ENCODE assay signal across 1 cellular context in the genomic region with DNA sequence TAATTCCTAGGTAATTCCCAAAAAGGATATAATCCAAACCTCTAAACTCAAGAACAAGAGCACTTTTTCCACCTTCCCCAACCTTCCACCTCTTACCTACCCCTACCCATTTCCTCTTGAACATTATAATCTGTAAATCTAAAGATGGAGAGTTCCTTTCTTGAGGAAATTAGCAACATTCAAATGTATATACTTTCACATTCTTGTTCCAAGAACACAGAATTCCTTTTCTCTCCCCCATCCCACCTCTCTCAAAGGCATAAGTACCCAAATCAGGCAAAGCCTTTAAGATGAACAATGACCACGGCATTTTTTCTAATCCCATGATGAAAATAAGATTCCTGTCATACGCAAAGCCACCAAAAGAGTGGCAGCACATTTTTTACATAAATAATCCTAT.
TF ChIP-seq lines count a peak whose summit lies in the region.

No MANE protein-coding gene starts in this region.

TF ChIP-seq in H1, 55 proteins besides CTCF, POLR2A, EP300 and RAD21:
- TF ChIP-seq TBP (IDR thresholded peaks at IDR 0.05; ENCODE audit: low read depth, low read length) (peak; percentile 59), TAF7 (optimal IDR thresholded peaks at IDR 0.05; ENCODE audit: borderline replicate concordance, low read depth, low read length) (peak; percentile 40), KDM4A (IDR thresholded peaks at IDR 0.05; ENCODE audit: low read depth, low read length, severe bottlenecking) (no peak), GABPA (IDR thresholded peaks at IDR 0.05; ENCODE audit: borderline replicate concordance, insufficient read depth, low read length) (no peak), ASH2L (IDR thresholded peaks at IDR 0.05; ENCODE audit: low read length) (no peak), BCL11A (IDR thresholded peaks at IDR 0.05; ENCODE audit: low read depth in 2 of 2, low read length in 2 of 2) (no peak), EZH2 (IDR thresholded peaks at IDR 0.05; ENCODE audit: low read depth, low read length, severe bottlenecking) (no peak), TCF12 (IDR thresholded peaks at IDR 0.05; ENCODE audit: low read depth, low read length) (no peak), SRF (IDR thresholded peaks at IDR 0.05; ENCODE audit: low read depth, low read length) (peak; percentile 34; the same call in 1 of the 2 replicates), SP4 (IDR thresholded peaks at IDR 0.05; ENCODE audit: low read length) (no peak), TAF1 (IDR thresholded peaks at IDR 0.05; ENCODE audit: low read depth, low read length) (0 out of 2 replicates have a peak, but pooled peaks have one; percentile 27), CHD1 (IDR thresholded peaks at IDR 0.05; ENCODE audit: low read depth, low read length) (no peak), CTBP2 (IDR thresholded peaks at IDR 0.05; ENCODE audit: borderline replicate concordance, insufficient read depth, insufficient read length, low read length) (no peak), NANOG (IDR thresholded peaks at IDR 0.05; ENCODE audit: insufficient read depth, low read depth, low read length, poor library complexity, severe bottlenecking) (peak; percentile 32), JUND (IDR thresholded peaks at IDR 0.05; ENCODE audit: low read length) (no peak), EGR1 (IDR thresholded peaks at IDR 0.05; ENCODE audit: borderline replicate concordance, low read depth, low read length) (no peak), POLR2AphosphoS5 (IDR thresholded peaks at IDR 0.05; ENCODE audit: low read depth, low read length) (peak; percentile 44; the same call in 1 of the 2 replicates), PHF8 (conservative IDR thresholded peaks at IDR 0.05; ENCODE audit: low read depth, low read length) (no peak), KDM1A (IDR thresholded peaks at IDR 0.05; ENCODE audit: borderline replicate concordance, low read length) (no peak), HDAC6 (IDR thresholded peaks at IDR 0.05; ENCODE audit: low read depth, low read length) (no peak), SAP30 (IDR thresholded peaks at IDR 0.05; ENCODE audit: insufficient read depth, insufficient replicate concordance, low read length) (no peak), SUZ12 (IDR thresholded peaks at IDR 0.05; ENCODE audit: low read length) (no peak), ZNF274 (IDR thresholded peaks at IDR 0.05; ENCODE audit: borderline replicate concordance, extremely low read depth, low read length) (no peak), CREB1 (IDR thresholded peaks at IDR 0.05) (no peak), JUN (IDR thresholded peaks at IDR 0.05; ENCODE audit: low read depth, low read length) (no peak), RNF2 (IDR thresholded peaks at IDR 0.05; ENCODE audit: borderline replicate concordance, low read depth, low read length, missing control alignments, poor library complexity, severe bottlenecking) (no peak), SIN3A (conservative IDR thresholded peaks at IDR 0.05 in 1 of 2, IDR thresholded peaks at IDR 0.05 in 1 of 2; ENCODE audit: low read depth in 1 of 2, low read length in 2 of 2) (no peak), SP1 (IDR thresholded peaks at IDR 0.05; ENCODE audit: low read depth, low read length) (peak; percentile 60; the same call in 1 of the 2 replicates), RBBP5 (IDR thresholded peaks at IDR 0.05; ENCODE audit: borderline replicate concordance, low read depth, low read length) (no peak; the same call in 1 of the 2 replicates), FOSL1 (IDR thresholded peaks at IDR 0.05; ENCODE audit: insufficient read depth, low read depth, low read length) (no peak), NRF1 (IDR thresholded peaks at IDR 0.05; ENCODE audit: low read depth, low read length) (no peak), CHD2 (IDR thresholded peaks at IDR 0.05; ENCODE audit: low read length) (no peak), RFX5 (IDR thresholded peaks at IDR 0.05; ENCODE audit: borderline replicate concordance, low read depth, low read length) (no peak), CBX5 (IDR thresholded peaks at IDR 0.05; ENCODE audit: low read depth, low read length) (no peak), BACH1 (IDR thresholded peaks at IDR 0.05; ENCODE audit: low read length) (no peak), CBX8 (IDR thresholded peaks at IDR 0.05; ENCODE audit: borderline replicate concordance, low read depth, low read length) (no peak), YY1 (IDR thresholded peaks at IDR 0.05; ENCODE audit: low read depth, low read length) (no peak), MAFK (IDR thresholded peaks at IDR 0.05; ENCODE audit: low read depth, low read length) (no peak), CEBPB (IDR thresholded peaks at IDR 0.05; ENCODE audit: low read depth, low read length) (no peak), RXRA (IDR thresholded peaks at IDR 0.05; ENCODE audit: insufficient read depth, low read depth, low read length) (no peak), SP2 (IDR thresholded peaks at IDR 0.05; ENCODE audit: low read length) (no peak), SIX5 (IDR thresholded peaks at IDR 0.05; ENCODE audit: low read depth, low read length) (no peak), KDM5A (IDR thresholded peaks at IDR 0.05; ENCODE audit: low read length) (no peak), HDAC2 (IDR thresholded peaks at IDR 0.05; ENCODE audit: borderline replicate concordance in 1 of 2, low read depth in 2 of 2, low read length in 2 of 2) (peak; percentile 48 to 60; a peak in 1 of 4 replicates), POU5F1 (IDR thresholded peaks at IDR 0.05; ENCODE audit: low read depth, low read length) (no peak), SIRT6 (IDR thresholded peaks at IDR 0.05; ENCODE audit: low read length) (no peak), BRCA1 (IDR thresholded peaks at IDR 0.05; ENCODE audit: low read depth, low read length) (no peak), GTF2F1 (IDR thresholded peaks at IDR 0.05; ENCODE audit: borderline replicate concordance, low read depth, low read length) (no peak), TEAD4 (IDR thresholded peaks at IDR 0.05; ENCODE audit: low read depth, low read length) (peak; percentile 87)
- TF ChIP-seq, protein P1, sequence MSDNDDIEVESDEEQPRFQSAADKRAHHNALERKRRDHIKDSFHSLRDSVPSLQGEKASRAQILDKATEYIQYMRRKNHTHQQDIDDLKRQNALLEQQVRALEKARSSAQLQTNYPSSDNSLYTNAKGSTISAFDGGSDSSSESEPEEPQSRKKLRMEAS (IDR thresholded peaks at IDR 0.05) = no peak
- TF ChIP-seq, protein P2, sequence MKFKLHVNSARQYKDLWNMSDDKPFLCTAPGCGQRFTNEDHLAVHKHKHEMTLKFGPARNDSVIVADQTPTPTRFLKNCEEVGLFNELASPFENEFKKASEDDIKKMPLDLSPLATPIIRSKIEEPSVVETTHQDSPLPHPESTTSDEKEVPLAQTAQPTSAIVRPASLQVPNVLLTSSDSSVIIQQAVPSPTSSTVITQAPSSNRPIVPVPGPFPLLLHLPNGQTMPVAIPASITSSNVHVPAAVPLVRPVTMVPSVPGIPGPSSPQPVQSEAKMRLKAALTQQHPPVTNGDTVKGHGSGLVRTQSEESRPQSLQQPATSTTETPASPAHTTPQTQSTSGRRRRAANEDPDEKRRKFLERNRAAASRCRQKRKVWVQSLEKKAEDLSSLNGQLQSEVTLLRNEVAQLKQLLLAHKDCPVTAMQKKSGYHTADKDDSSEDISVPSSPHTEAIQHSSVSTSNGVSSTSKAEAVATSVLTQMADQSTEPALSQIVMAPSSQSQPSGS (IDR thresholded peaks at IDR 0.05; ENCODE audit: low read length) = peak; percentile 90
- TF ChIP-seq, protein P3, sequence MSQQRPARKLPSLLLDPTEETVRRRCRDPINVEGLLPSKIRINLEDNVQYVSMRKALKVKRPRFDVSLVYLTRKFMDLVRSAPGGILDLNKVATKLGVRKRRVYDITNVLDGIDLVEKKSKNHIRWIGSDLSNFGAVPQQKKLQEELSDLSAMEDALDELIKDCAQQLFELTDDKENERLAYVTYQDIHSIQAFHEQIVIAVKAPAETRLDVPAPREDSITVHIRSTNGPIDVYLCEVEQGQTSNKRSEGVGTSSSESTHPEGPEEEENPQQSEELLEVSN (IDR thresholded peaks at IDR 0.05) = no peak
- TF ChIP-seq, protein P4, sequence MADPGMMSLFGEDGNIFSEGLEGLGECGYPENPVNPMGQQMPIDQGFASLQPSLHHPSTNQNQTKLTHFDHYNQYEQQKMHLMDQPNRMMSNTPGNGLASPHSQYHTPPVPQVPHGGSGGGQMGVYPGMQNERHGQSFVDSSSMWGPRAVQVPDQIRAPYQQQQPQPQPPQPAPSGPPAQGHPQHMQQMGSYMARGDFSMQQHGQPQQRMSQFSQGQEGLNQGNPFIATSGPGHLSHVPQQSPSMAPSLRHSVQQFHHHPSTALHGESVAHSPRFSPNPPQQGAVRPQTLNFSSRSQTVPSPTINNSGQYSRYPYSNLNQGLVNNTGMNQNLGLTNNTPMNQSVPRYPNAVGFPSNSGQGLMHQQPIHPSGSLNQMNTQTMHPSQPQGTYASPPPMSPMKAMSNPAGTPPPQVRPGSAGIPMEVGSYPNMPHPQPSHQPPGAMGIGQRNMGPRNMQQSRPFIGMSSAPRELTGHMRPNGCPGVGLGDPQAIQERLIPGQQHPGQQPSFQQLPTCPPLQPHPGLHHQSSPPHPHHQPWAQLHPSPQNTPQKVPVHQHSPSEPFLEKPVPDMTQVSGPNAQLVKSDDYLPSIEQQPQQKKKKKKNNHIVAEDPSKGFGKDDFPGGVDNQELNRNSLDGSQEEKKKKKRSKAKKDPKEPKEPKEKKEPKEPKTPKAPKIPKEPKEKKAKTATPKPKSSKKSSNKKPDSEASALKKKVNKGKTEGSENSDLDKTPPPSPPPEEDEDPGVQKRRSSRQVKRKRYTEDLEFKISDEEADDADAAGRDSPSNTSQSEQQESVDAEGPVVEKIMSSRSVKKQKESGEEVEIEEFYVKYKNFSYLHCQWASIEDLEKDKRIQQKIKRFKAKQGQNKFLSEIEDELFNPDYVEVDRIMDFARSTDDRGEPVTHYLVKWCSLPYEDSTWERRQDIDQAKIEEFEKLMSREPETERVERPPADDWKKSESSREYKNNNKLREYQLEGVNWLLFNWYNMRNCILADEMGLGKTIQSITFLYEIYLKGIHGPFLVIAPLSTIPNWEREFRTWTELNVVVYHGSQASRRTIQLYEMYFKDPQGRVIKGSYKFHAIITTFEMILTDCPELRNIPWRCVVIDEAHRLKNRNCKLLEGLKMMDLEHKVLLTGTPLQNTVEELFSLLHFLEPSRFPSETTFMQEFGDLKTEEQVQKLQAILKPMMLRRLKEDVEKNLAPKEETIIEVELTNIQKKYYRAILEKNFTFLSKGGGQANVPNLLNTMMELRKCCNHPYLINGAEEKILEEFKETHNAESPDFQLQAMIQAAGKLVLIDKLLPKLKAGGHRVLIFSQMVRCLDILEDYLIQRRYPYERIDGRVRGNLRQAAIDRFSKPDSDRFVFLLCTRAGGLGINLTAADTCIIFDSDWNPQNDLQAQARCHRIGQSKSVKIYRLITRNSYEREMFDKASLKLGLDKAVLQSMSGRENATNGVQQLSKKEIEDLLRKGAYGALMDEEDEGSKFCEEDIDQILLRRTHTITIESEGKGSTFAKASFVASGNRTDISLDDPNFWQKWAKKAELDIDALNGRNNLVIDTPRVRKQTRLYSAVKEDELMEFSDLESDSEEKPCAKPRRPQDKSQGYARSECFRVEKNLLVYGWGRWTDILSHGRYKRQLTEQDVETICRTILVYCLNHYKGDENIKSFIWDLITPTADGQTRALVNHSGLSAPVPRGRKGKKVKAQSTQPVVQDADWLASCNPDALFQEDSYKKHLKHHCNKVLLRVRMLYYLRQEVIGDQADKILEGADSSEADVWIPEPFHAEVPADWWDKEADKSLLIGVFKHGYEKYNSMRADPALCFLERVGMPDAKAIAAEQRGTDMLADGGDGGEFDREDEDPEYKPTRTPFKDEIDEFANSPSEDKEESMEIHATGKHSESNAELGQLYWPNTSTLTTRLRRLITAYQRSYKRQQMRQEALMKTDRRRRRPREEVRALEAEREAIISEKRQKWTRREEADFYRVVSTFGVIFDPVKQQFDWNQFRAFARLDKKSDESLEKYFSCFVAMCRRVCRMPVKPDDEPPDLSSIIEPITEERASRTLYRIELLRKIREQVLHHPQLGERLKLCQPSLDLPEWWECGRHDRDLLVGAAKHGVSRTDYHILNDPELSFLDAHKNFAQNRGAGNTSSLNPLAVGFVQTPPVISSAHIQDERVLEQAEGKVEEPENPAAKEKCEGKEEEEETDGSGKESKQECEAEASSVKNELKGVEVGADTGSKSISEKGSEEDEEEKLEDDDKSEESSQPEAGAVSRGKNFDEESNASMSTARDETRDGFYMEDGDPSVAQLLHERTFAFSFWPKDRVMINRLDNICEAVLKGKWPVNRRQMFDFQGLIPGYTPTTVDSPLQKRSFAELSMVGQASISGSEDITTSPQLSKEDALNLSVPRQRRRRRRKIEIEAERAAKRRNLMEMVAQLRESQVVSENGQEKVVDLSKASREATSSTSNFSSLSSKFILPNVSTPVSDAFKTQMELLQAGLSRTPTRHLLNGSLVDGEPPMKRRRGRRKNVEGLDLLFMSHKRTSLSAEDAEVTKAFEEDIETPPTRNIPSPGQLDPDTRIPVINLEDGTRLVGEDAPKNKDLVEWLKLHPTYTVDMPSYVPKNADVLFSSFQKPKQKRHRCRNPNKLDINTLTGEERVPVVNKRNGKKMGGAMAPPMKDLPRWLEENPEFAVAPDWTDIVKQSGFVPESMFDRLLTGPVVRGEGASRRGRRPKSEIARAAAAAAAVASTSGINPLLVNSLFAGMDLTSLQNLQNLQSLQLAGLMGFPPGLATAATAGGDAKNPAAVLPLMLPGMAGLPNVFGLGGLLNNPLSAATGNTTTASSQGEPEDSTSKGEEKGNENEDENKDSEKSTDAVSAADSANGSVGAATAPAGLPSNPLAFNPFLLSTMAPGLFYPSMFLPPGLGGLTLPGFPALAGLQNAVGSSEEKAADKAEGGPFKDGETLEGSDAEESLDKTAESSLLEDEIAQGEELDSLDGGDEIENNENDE (IDR thresholded peaks at IDR 0.05; ENCODE audit: insufficient replicate concordance, low read length) = peak; percentile 96
- TF ChIP-seq, protein P5, sequence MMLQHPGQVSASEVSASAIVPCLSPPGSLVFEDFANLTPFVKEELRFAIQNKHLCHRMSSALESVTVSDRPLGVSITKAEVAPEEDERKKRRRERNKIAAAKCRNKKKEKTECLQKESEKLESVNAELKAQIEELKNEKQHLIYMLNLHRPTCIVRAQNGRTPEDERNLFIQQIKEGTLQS (IDR thresholded peaks at IDR 0.05; ENCODE audit: insufficient read depth, low read depth, low read length) = no peak
- TF ChIP-seq, protein P6, sequence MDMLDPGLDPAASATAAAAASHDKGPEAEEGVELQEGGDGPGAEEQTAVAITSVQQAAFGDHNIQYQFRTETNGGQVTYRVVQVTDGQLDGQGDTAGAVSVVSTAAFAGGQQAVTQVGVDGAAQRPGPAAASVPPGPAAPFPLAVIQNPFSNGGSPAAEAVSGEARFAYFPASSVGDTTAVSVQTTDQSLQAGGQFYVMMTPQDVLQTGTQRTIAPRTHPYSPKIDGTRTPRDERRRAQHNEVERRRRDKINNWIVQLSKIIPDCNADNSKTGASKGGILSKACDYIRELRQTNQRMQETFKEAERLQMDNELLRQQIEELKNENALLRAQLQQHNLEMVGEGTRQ (IDR thresholded peaks at IDR 0.05; ENCODE audit: low read length) = no peak
